In the genomic region with DNA sequence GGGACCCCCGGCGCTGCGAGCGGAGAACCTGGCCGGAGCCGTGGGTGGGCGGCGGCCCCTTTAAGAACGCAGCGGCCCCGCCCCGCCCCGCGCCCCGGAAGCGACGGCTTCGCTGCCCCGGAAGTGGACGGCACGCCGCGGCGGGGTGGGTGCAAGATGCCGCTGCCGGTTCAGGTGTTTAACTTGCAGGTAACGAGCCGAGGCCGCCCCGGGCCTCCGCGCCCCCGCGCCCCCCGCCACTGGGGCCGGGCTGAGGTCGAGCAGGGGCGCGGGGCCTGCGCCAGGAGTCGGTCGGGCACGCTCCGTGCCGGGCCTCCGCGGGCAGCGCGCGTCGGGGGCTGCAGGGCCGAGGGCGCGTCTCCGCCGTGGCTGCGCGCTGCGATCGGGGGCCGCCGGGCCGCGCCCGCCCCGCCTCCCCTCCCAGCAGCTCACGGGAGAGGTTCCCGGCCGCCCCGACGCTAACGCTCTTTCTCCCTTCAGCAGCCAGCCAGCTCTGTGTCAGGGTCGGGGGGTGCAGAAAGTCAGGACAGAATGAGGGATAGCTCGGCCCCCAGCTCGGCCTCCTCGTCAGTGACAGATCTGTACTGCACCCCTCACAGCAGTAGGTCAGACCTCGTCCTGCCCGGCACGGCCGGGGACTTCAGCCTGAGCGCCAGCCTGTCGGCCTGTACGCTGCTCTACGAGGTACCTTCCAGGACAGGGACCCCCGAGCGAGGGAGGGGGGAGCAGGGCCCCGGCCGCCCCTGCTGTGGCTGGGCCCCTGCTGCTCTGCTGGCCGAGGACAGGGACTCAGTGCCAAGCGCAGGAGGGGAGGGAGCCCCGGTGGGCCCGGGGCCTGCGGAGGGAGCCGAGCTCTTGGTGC, we compare ENCODE assay signal across 8 cellular contexts. TPM values are rescaled to one million over a fixed set of nuclear protein-coding genes. Genes with fewer than 3 reads are reported as not detected.
A peak's percentile ranks its signal among the peaks of the same experiment; 100 is the strongest.
DNase-seq lines count a peak whose midpoint lies in the region; ATAC-seq and TF ChIP-seq lines count a peak whose summit lies in the region.

TSS of gene GPS1 (plus strand) at position 123 of the 862 bp plus-strand sequence. CDS start at position 157, 34 bp downstream.
A gene with protein sequence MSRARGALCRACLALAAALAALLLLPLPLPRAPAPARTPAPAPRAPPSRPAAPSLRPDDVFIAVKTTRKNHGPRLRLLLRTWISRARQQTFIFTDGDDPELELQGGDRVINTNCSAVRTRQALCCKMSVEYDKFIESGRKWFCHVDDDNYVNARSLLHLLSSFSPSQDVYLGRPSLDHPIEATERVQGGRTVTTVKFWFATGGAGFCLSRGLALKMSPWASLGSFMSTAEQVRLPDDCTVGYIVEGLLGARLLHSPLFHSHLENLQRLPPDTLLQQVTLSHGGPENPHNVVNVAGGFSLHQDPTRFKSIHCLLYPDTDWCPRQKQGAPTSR (minus strand): TSS at position 36 of the 862 bp plus-strand sequence. CDS start 45 bp downstream, outside the sequence.

- peak within 1 kb of the TSS; percentile 83 for H3K4me3 Mint-ChIP-seq in activated CD4-positive, alpha-beta T cell treated with anti-CD3 and anti-CD28 coated beads, Interleukin-2, amount 10 ng/mL, durations not matched to agents 7 days and 5 days
- peak within 1 kb of the TSS; percentile 94 for H3K4me3 Mint-ChIP-seq in dendritic cell treated with granulocyte-macrophage colony-stimulating factor and Interleukin-4, amounts not matched to agents 40 ng/mL and 50 ng/mL, for 4 days

- H3K9ac ChIP-seq in liver (ENCODE audit: low read depth in 1 of 2, low read length in 2 of 2): peak within 1 kb of the TSS in 1 of 2 donors; percentile 49

- TF ChIP-seq RAD21 in liver (IDR thresholded peaks at IDR 0.05): no peak

- H3K27ac ChIP-seq in liver (ENCODE audit: low read depth in 1 of 2, low read length in 2 of 2): peak within 1 kb of the TSS; percentile 34 to 60

- peak within 1 kb of the TSS; percentile 82 to 94 (median 91) for H3K4me3 ChIP-seq in liver (ENCODE audit: low read depth in 1 of 3, low read length in 3 of 3)

- WGBS in liver: under 1% methylated on average over 94 of the region's 94 CpGs

- peak; percentile 88 for DNase-seq in DMS53 (lab: John Stamatoyannopoulos, UW)
- peak; percentile 41 for DNase-seq in HCEC 1CT
- DNase-seq in NCI-H2196 (lab: John Stamatoyannopoulos, UW; ENCODE audit: unreplicated experiment): peak; percentile 83
- peak; percentile 84 for DNase-seq in activated CD4-positive, alpha-beta T cell treated with anti-CD3 and anti-CD28 coated beads, Interleukin-2, amount 10 ng/mL, durations not matched to agents 7 days and 5 days
- peak; percentile 80 to 83 for DNase-seq in stimulated activated CD4-positive, alpha-beta T cell treated with anti-CD3 and anti-CD28 coated beads, Interleukin-2, amount 100 ng/mL, for 48 hours

- H3K4me1 ChIP-seq in liver (ENCODE audit: control insufficient read depth in 4 of 4, insufficient read depth in 4 of 4, low read length in 3 of 4): peaks cover 23 to 63% (median 53%) of the 10 kb centered on the region in 4 donors

- CTCF ChIA-PET in activated CD4-positive, alpha-beta T cell treated with anti-CD3 and anti-CD28 coated beads, Interleukin-2, amount 10 ng/mL, durations not matched to agents 7 days and 5 days (lab: Charles Lee): interaction anchor here (0.9 to 2.6 kb wide), 4 partner anchors 12 to 93 kb away, joined by 3 to 7 read pairs (median 4); partner anchors contain the start of gene DCXR

- H3K4me1 Mint-ChIP-seq in activated CD4-positive, alpha-beta T cell treated with anti-CD3 and anti-CD28 coated beads, Interleukin-2, amount 10 ng/mL, durations not matched to agents 7 days and 5 days: peaks cover 23% of the 10 kb centered on the region
- peaks cover 46% of the 10 kb centered on the region for H3K4me1 Mint-ChIP-seq in dendritic cell treated with granulocyte-macrophage colony-stimulating factor and Interleukin-4, amounts not matched to agents 40 ng/mL and 50 ng/mL, for 4 days (ENCODE audit: low read depth)

- H3K27me3 Mint-ChIP-seq in activated CD4-positive, alpha-beta T cell treated with anti-CD3 and anti-CD28 coated beads, Interleukin-2, amount 10 ng/mL, durations not matched to agents 7 days and 5 days: no peaks in the 10 kb centered on the region
- H3K27me3 Mint-ChIP-seq in dendritic cell treated with granulocyte-macrophage colony-stimulating factor and Interleukin-4, amounts not matched to agents 40 ng/mL and 50 ng/mL, for 4 days: no peaks in the 10 kb centered on the region

- H3K36me3 Mint-ChIP-seq in activated CD4-positive, alpha-beta T cell treated with anti-CD3 and anti-CD28 coated beads, Interleukin-2, amount 10 ng/mL, durations not matched to agents 7 days and 5 days (ENCODE audit: low read depth): peaks cover 5% of the 10 kb centered on the region
- peaks cover 83% of the 10 kb centered on the region for H3K36me3 Mint-ChIP-seq in dendritic cell treated with granulocyte-macrophage colony-stimulating factor and Interleukin-4, amounts not matched to agents 40 ng/mL and 50 ng/mL, for 4 days (ENCODE audit: low read depth)

- TF ChIP-seq CTCF in liver (IDR thresholded peaks at IDR 0.05; ENCODE audit: low read depth, low read length, missing input control): no peak

- POLR2A ChIA-PET in activated CD4-positive, alpha-beta T cell treated with anti-CD3 and anti-CD28 coated beads, Interleukin-2, amount 10 ng/mL, durations not matched to agents 7 days and 5 days (lab: Charles Lee): interaction anchor here (0.6 kb wide), 1 partner anchor 14 kb away, joined by 3 read pairs; the partner anchor contains the start of gene DCXR

- H3K36me3 ChIP-seq in liver (ENCODE audit: control insufficient read depth in 4 of 4, insufficient read depth in 3 of 4, low read depth in 1 of 4, low read length in 3 of 4): peaks cover 4 to 22% (median 13%) of the 10 kb centered on the region in 4 donors

- H3K9me3 Mint-ChIP-seq in activated CD4-positive, alpha-beta T cell treated with anti-CD3 and anti-CD28 coated beads, Interleukin-2, amount 10 ng/mL, durations not matched to agents 7 days and 5 days: no peaks in the 10 kb centered on the region
- H3K9me3 Mint-ChIP-seq in dendritic cell treated with granulocyte-macrophage colony-stimulating factor and Interleukin-4, amounts not matched to agents 40 ng/mL and 50 ng/mL, for 4 days: no peaks in the 10 kb centered on the region

- no peaks in the 10 kb centered on the region for H3K9me3 ChIP-seq in liver (ENCODE audit: control insufficient read depth in 4 of 4, low read length in 3 of 4)

- intact Hi-C loops in dendritic cell treated with granulocyte-macrophage colony-stimulating factor and Interleukin-4, amounts not matched to agents 40 ng/mL and 50 ng/mL, for 4 days (cut with micrococcal nuclease): loop anchor here (1.0 kb wide), 1 partner anchor 15 kb away; the partner anchor contains the start of gene DCXR

- H3K27me3 ChIP-seq in liver (ENCODE audit: control insufficient read depth in 4 of 4, insufficient read depth in 4 of 4, low read length in 3 of 4): no peaks in the 10 kb centered on the region

- no peak for ATAC-seq in GM21515 (IDR thresholded peaks at IDR 0.05; ENCODE audit: unreplicated experiment)

- peak within 1 kb of the TSS; percentile 93 for H3K27ac Mint-ChIP-seq in activated CD4-positive, alpha-beta T cell treated with anti-CD3 and anti-CD28 coated beads, Interleukin-2, amount 10 ng/mL, durations not matched to agents 7 days and 5 days
- peak within 1 kb of the TSS; percentile 87 for H3K27ac Mint-ChIP-seq in dendritic cell treated with granulocyte-macrophage colony-stimulating factor and Interleukin-4, amounts not matched to agents 40 ng/mL and 50 ng/mL, for 4 days

TF ChIP-seq in liver, 16 proteins besides CTCF, POLR2A, EP300 and RAD21:
- TF ChIP-seq GABPA (IDR thresholded peaks at IDR 0.05 in 1 of 2, conservative IDR thresholded peaks at IDR 0.05 in 1 of 2): peak; percentile 63 to 88
- TF ChIP-seq NR2F2 (IDR thresholded peaks at IDR 0.05): no peak

RNA-seq across cellular contexts. Expression of gene GPS1, which starts in this region (rescaled TPM):
- 10 to 100 TPM; 78.5 to 92.1 TPM for total RNA-seq in activated CD4-positive, alpha-beta T cell treated with anti-CD3 and anti-CD28 coated beads, Interleukin-2, amount 10 ng/mL, durations not matched to agents 7 days and 5 days
- total RNA-seq in liver: 10 to 100 TPM; 59.4 to 66.3 TPM
- 10 to 100 TPM; 53.9 to 58.3 TPM for polyA plus RNA-seq in liver

RNA-seq across cellular contexts. Expression of the second gene that starts in this region (rescaled TPM):
- 10 to 100 TPM; 29.0 to 29.8 TPM for total RNA-seq in activated CD4-positive, alpha-beta T cell treated with anti-CD3 and anti-CD28 coated beads, Interleukin-2, amount 10 ng/mL, durations not matched to agents 7 days and 5 days
- total RNA-seq in liver: 10 to 100 TPM; 15.0 to 23.7 TPM
- 10 to 100 TPM; 23.2 to 36.0 TPM for polyA plus RNA-seq in liver
